Comparison of ENCODE assay signal across 12 cellular contexts in the genomic region with DNA sequence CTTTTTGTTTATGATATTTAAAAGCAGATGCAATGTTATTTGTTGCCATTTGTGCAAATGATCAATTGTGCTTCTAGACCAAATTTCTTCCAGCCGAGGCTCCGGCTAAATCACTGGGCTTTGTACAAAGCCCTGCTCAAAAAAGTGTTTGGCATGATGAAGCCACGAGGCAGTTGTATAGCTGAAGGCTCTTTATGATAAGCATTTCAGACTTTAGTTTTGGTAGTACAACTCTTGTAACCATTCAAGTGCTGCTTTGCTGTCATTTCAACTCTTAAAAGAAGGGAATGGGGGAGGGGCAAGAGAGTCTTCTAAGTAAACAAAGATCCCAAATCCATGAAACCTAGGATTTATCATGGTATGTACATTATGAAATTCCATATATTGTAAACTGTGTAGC. TPM values are rescaled to one million over a fixed set of nuclear protein-coding genes. Genes with fewer than 3 reads are reported as not detected.
DNase-seq lines count a peak whose midpoint lies in the region; ATAC-seq and TF ChIP-seq lines count a peak whose summit lies in the region.
"Had no signal": no experiment of that assay in that cellular context is flagged by ENCODE, and none has a peak within 500 bp of the region (broad histone marks: within the 10 kb centered on the region; RNA-seq: fewer than 3 reads in every experiment).

No MANE protein-coding gene starts in this region.

- H3K27ac Mint-ChIP-seq in WTC11 (peak overlapping the region; percentile 99), T-cell (no peak overlapping the region)

- H3K27me3 Mint-ChIP-seq in WTC11 (ENCODE audit: low read depth) (no peaks in the 10 kb centered on the region), T-cell (peaks cover 60 to 62% of the 10 kb centered on the region in 2 donors)

- DNase-seq in NCI-H345 treated with DMSO at 0.1 percent for 48 hours (lab: John Stamatoyannopoulos, UW; ENCODE audit: unreplicated experiment), result peak; percentile 10
- no peak for DNase-seq in NCI-H345 (lab: John Stamatoyannopoulos, UW)
- DNase-seq in WTC11 (ENCODE audit: low spot score), result no peak
- DNase-seq in left kidney (ENCODE audit: low read depth, low spot score), result peak; percentile 52
- no peak for DNase-seq in substantia nigra (lab: John Stamatoyannopoulos, UW)
- DNase-seq in GM10248 (ENCODE audit: extremely low spot score), result no peak
- no peak for DNase-seq in T-cell
- DNase-seq: central memory CD4-positive, alpha-beta T cell; esophagus squamous epithelium; left ventricle myocardium superior; NCI-H2171 treated with DMSO at 0.1 percent for 48 hours had no signal

- H3K9me3 Mint-ChIP-seq in WTC11 (no peaks in the 10 kb centered on the region), T-cell (no peaks in the 10 kb centered on the region)

- H3K27ac ChIP-seq in substantia nigra (ENCODE audit: low read depth, low read length, poor library complexity, severe bottlenecking), result peak overlapping the region; percentile 94

- CTCF ChIA-PET in WTC11 (lab: Charles Lee) (interaction anchor here (1.5 kb wide), 1 partner anchor 76 kb away, joined by 4 read pairs; no protein-coding TSS in a partner anchor), GM10248 (lab: Yijun Ruan, JAX) (no interaction called here), T-cell (lab: Charles Lee) (no interaction called here)

- ATAC-seq in WTC11, result no peak
- ATAC-seq in GM19455 (IDR thresholded peaks at IDR 0.05; ENCODE audit: unreplicated experiment), result no peak
- ATAC-seq in T-cell (replicated peaks in 1 of 4), result no peak
- ATAC-seq: left ventricle myocardium superior had no signal

- peak overlapping the region; percentile 82 for H3K4me3 Mint-ChIP-seq in WTC11
- no peak overlapping the region for H3K4me3 Mint-ChIP-seq in T-cell

- no peak for TF ChIP-seq CTCF in WTC11 (IDR thresholded peaks at IDR 0.05)
- TF ChIP-seq CTCF in GM10248 (IDR thresholded peaks at IDR 0.05; ENCODE audit: control extremely low read depth, extremely low read depth, low read depth, missing control alignments), result no peak

- H3K4me1 Mint-ChIP-seq in WTC11 (peaks cover 75% of the 10 kb centered on the region), T-cell (peaks cover 13 to 17% (median 17%) of the 10 kb centered on the region in 3 donors)

- H3K36me3 Mint-ChIP-seq in WTC11 (peaks cover 18% of the 10 kb centered on the region), T-cell (no peaks in the 10 kb centered on the region)

- POLR2A ChIA-PET in WTC11 (lab: Charles Lee) (interaction anchor here (1.5 to 3.2 kb wide), 2 partner anchors 14 to 17 kb away, joined by 3 to 24 read pairs; no protein-coding TSS in a partner anchor), GM10248 (lab: Yijun Ruan, JAX) (no interaction called here), T-cell (lab: Charles Lee) (interaction anchor here in 1 of 2 donors (0.5 kb wide), 1 partner anchor 1241 kb away, joined by 12 read pairs; no protein-coding TSS in a partner anchor)

TF ChIP-seq in WTC11, 78 proteins besides CTCF, POLR2A, EP300 and RAD21:
- no peak for TF ChIP-seq OVOL2 (CRISPR knock-in tag; IDR thresholded peaks at IDR 0.05; ENCODE audit: borderline replicate concordance)
- no peak for TF ChIP-seq GTF2I (CRISPR knock-in tag; conservative IDR thresholded peaks at IDR 0.05)
- TF ChIP-seq CREM (CRISPR knock-in tag; IDR thresholded peaks at IDR 0.05), result no peak

RNA-seq across cellular contexts. Expression of gene ZNF532, which starts 3.3 kb away (rescaled TPM):
- total RNA-seq in WTC11 (2021) (171 to 185 TPM (median 181 TPM) in 3 replicates), T-cell (10 to 100 TPM in 1 of 5 donors, 1 to 10 TPM in 4; 5.0 to 14.2 (median 7.8) TPM)

Comparison
In these comparisons a context has a peak if more than half of its experiments do, and no peak if none do; other contexts are left out.
1. DNase-seq: peak in NCI-H345 treated with DMSO at 0.1 percent for 48 hours (single experiment) and left kidney (single experiment); none in NCI-H345 (single experiment), WTC11 (single experiment), substantia nigra (0 of 49), GM10248 (single experiment) and T-cell (0 of 34).
2. RNA of gene ZNF532, which starts 3.3 kb away (total RNA-seq): 171 to 185 TPM in WTC11; 5.0 to 14.2 TPM in T-cell; every median in the first group is over 10 times any median in the second.